ENCODE assay signal across 22 cellular contexts in the genomic region with DNA sequence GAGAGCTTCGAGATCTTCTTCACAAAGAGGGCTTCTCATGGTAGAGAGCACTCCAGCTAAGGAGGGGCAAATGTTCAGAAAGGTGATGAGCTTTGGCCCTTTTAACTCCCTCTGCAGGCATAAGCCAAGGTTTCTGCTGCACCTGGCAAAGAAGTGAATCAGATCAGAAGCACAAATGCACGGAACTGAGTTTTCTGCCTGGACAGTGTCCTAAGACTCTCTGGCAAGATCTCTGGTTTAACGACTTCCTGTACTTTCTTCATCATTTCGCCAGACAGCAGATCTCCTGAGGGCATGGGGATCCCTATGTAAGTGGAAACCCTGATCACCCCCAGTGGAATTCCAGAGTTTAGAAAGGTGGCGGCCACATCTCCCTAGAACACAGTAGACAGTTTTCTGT. TPM values are rescaled to one million over a fixed set of nuclear protein-coding genes. Genes with fewer than 3 reads are reported as not detected.
A peak's percentile ranks its signal among the peaks of the same experiment; 100 is the strongest.
DNase-seq lines count a peak whose midpoint lies in the region; ATAC-seq and TF ChIP-seq lines count a peak whose summit lies in the region.
"Had no signal": no experiment of that assay in that cellular context is flagged by ENCODE, and none has a peak within 500 bp of the region (broad histone marks: within the 10 kb centered on the region; RNA-seq: fewer than 3 reads in every experiment).

No MANE protein-coding gene starts in this region.

- intact Hi-C loops in right lobe of liver (cut with DNase I) (no loop called here), testis (cut with DNase I; ENCODE audit: low total_unique reads) (no loop called here)

- TF ChIP-seq POLR2A in right lobe of liver (IDR thresholded peaks at IDR 0.05) (no peak), testis (IDR thresholded peaks at IDR 0.05) (no peak)

- peak; percentile 24 for DNase-seq in AG10803 (ENCODE audit: low read depth)
- DNase-seq in HFFc6, result peak; percentile 7
- no peak for DNase-seq in WERI-Rb-1
- DNase-seq in right lobe of liver, result no peak
- DNase-seq in testis, result no peak
- no peak for DNase-seq in HCEC 1CT
- DNase-seq in mesothelial cell of epicardium (ENCODE audit: low spot score in 2 of 2, unreplicated experiment in 2 of 2), result no peak
- no peak for DNase-seq in putamen (ENCODE audit: low spot score)
- DNase-seq: activated CD4-positive, alpha-beta T cell treated with anti-CD3 and anti-CD28 coated beads, Interleukin-2, amount 50 U/mL, for 1 hour; activated CD8-positive, alpha-beta memory T cell treated with anti-CD3 and anti-CD28 coated beads, Interleukin-2, amount 50 U/mL, for 4 hours; activated effector memory CD4-positive, alpha-beta T cell treated with anti-CD3 and anti-CD28 coated beads, Interleukin-2, amount 50 U/mL, for 16 hours; AML-193; amygdala; central memory CD4-positive, alpha-beta T cell; COR-L47; erythroblast; H7; NCI-H345; SHP77; T-cell had no signal

- no peaks in the 10 kb centered on the region for H3K27me3 ChIP-seq in WERI-Rb-1 (ENCODE audit: insufficient read depth, low read depth, severe bottlenecking)
- no peaks in the 10 kb centered on the region for H3K27me3 ChIP-seq in right lobe of liver
- H3K27me3 ChIP-seq in testis, result no peaks in the 10 kb centered on the region

- peak in 1 of 4 donors; percentile 1 for ATAC-seq in right lobe of liver
- ATAC-seq: stimulated activated effector memory CD8-positive, alpha-beta T cell treated with anti-CD3 and anti-CD28 coated beads, Interleukin-12 subunit alpha, Interleukin-12 subunit beta, amount 100 ng/mL, for 72 hours; T-cell had no signal

- H3K27ac ChIP-seq in WERI-Rb-1, result peak overlapping the region; percentile 37; the same call in 1 of the 2 replicates
- H3K27ac ChIP-seq in right lobe of liver, result peak overlapping the region in 2 of 3 donors; percentile 35 to 67
- no peak overlapping the region for H3K27ac ChIP-seq in testis
- H3K27ac ChIP-seq: thoracic aorta had no signal

- H3K4me3 ChIP-seq in AG10803 (ENCODE audit: low read length) (no peak overlapping the region), WERI-Rb-1 (ENCODE audit: low read depth, low read length) (no peak overlapping the region), right lobe of liver (no peak overlapping the region), testis (no peak overlapping the region)
- H3K4me3 ChIP-seq: thoracic aorta had no signal

- H3K27me3 Mint-ChIP-seq in HFFc6 (ENCODE audit: insufficient read depth), result peaks cover 9% of the 10 kb centered on the region; the same call in 1 of the 2 replicates
- no peaks in the 10 kb centered on the region for H3K27me3 Mint-ChIP-seq in mesothelial cell of epicardium (ENCODE audit: low read depth)
- H3K27me3 Mint-ChIP-seq: T-cell had no signal

- H3K9me3 Mint-ChIP-seq in HFFc6 (peaks cover 6% of the 10 kb centered on the region; the same call in 1 of the 2 replicates), mesothelial cell of epicardium (peaks cover 16% of the 10 kb centered on the region)

- no peaks in the 10 kb centered on the region for H3K36me3 ChIP-seq in WERI-Rb-1
- no peaks in the 10 kb centered on the region for H3K36me3 ChIP-seq in right lobe of liver
- no peaks in the 10 kb centered on the region for H3K36me3 ChIP-seq in testis (ENCODE audit: low read depth, missing control alignments)
- H3K36me3 ChIP-seq: thoracic aorta had no signal

- H3K4me1 ChIP-seq in right lobe of liver, result peaks cover 0 to 53% (median 27%) of the 10 kb centered on the region in 4 donors
- peaks cover 23% of the 10 kb centered on the region for H3K4me1 ChIP-seq in testis

- H3K36me3 Mint-ChIP-seq in HFFc6 (ENCODE audit: low read depth) (no peaks in the 10 kb centered on the region; the same call in 1 of the 2 replicates), mesothelial cell of epicardium (peaks cover 4% of the 10 kb centered on the region)
- H3K36me3 Mint-ChIP-seq: stimulated activated effector memory CD8-positive, alpha-beta T cell treated with anti-CD3 and anti-CD28 coated beads, Interleukin-12 subunit alpha, Interleukin-12 subunit beta, amount 100 ng/mL, for 72 hours; T-cell had no signal

- H3K4me3 Mint-ChIP-seq in HFFc6 (no peak overlapping the region), mesothelial cell of epicardium (no peak overlapping the region)
- H3K4me3 Mint-ChIP-seq: stimulated activated effector memory CD8-positive, alpha-beta T cell treated with anti-CD3 and anti-CD28 coated beads, Interleukin-12 subunit alpha, Interleukin-12 subunit beta, amount 100 ng/mL, for 72 hours; T-cell had no signal

- H3K4me1 Mint-ChIP-seq in HFFc6 (ENCODE audit: low read depth) (peaks cover 34% of the 10 kb centered on the region), mesothelial cell of epicardium (peaks cover 28% of the 10 kb centered on the region)
- H3K4me1 Mint-ChIP-seq: stimulated activated effector memory CD8-positive, alpha-beta T cell treated with anti-CD3 and anti-CD28 coated beads, Interleukin-12 subunit alpha, Interleukin-12 subunit beta, amount 100 ng/mL, for 72 hours; T-cell had no signal

- TF ChIP-seq CTCF in AG10803 (conservative IDR thresholded peaks at IDR 0.05; ENCODE audit: low read length), result no peak
- no peak for TF ChIP-seq CTCF in HFFc6 (IDR thresholded peaks at IDR 0.05)
- no peak for TF ChIP-seq CTCF in WERI-Rb-1 (IDR thresholded peaks at IDR 0.05; ENCODE audit: low read depth, low read length)
- TF ChIP-seq CTCF in right lobe of liver (IDR thresholded peaks at IDR 0.05), result no peak
- no peak for TF ChIP-seq CTCF in testis (IDR thresholded peaks at IDR 0.05)
- TF ChIP-seq CTCF in mesothelial cell of epicardium (IDR thresholded peaks at IDR 0.05; ENCODE audit: unreplicated experiment), result no peak

- WGBS in right lobe of liver (ENCODE audit: insufficient coverage, low coverage, low lambda C conversion rate, missing lambda C conversion rate), result 19% methylated on average over 2 of the region's 5 CpGs
- 65 to 67% methylated on average over 4 to 5 of the region's 5 CpGs for WGBS in testis, 2 donors

- H3K27ac Mint-ChIP-seq in HFFc6 (no peak overlapping the region), mesothelial cell of epicardium (no peak overlapping the region)
- H3K27ac Mint-ChIP-seq: stimulated activated effector memory CD8-positive, alpha-beta T cell treated with anti-CD3 and anti-CD28 coated beads, Interleukin-12 subunit alpha, Interleukin-12 subunit beta, amount 100 ng/mL, for 72 hours; T-cell had no signal

- H3K9me3 ChIP-seq in WERI-Rb-1 (ENCODE audit: severe bottlenecking) (no peaks in the 10 kb centered on the region), right lobe of liver (no peaks in the 10 kb centered on the region), testis (no peaks in the 10 kb centered on the region)
- H3K9me3 ChIP-seq: thoracic aorta had no signal

RNA-seq across cellular contexts. Expression of a gene that starts 37.2 kb away (rescaled TPM):
- not detected for total RNA-seq in HFFc6 (2021; fragmentation: NEBNext Ultra II Directional; extraction: Animal tissue kit (Norgen Biotek cat#: 25700))
- under 1 TPM; 0.39 to 0.86 (median 0.52) TPM for total RNA-seq in right lobe of liver
- total RNA-seq in testis, result 1 to 10 TPM; 6.4 to 9.0 TPM
- polyA plus RNA-seq in testis (ENCODE audit: insufficient read depth, low read depth, low replicate concordance), result 11.5 TPM
- total RNA-seq in mesothelial cell of epicardium, result 3.0 to 4.1 TPM (median 3.4 TPM) in 3 replicates
- total RNA-seq: T-cell had no signal

RNA-seq across cellular contexts. Expression of a gene that starts 43.5 kb away (rescaled TPM):
- not detected for total RNA-seq in HFFc6 (2021; fragmentation: NEBNext Ultra II Directional; extraction: Animal tissue kit (Norgen Biotek cat#: 25700))
- total RNA-seq in right lobe of liver (1 to 10 TPM in 2 of 6 experiments, under 1 TPM in 4; 0.06 to 2.4 (median 0.63) TPM), testis (1 to 10 TPM; 2.8 to 4.6 TPM), mesothelial cell of epicardium (0.25 TPM in 1 of 3 replicates, not detected in the others)
- 2.7 TPM for polyA plus RNA-seq in testis (ENCODE audit: insufficient read depth, low read depth, low replicate concordance)
- total RNA-seq: H7, thoracic aorta had no signal

Comparison
In these comparisons a context has a peak if more than half of its experiments do, and no peak if none do; other contexts are left out.
1. DNase-seq: peak in AG10803 (single experiment) and HFFc6 (single experiment); none in WERI-Rb-1 (single experiment), right lobe of liver (0 of 3), testis (single experiment), HCEC 1CT (single experiment), mesothelial cell of epicardium (0 of 2) and putamen (single experiment).
2. H3K27ac ChIP-seq: peak in WERI-Rb-1 (single experiment) and right lobe of liver (2 of 3); none in testis (0 of 2).